In the genomic region with DNA sequence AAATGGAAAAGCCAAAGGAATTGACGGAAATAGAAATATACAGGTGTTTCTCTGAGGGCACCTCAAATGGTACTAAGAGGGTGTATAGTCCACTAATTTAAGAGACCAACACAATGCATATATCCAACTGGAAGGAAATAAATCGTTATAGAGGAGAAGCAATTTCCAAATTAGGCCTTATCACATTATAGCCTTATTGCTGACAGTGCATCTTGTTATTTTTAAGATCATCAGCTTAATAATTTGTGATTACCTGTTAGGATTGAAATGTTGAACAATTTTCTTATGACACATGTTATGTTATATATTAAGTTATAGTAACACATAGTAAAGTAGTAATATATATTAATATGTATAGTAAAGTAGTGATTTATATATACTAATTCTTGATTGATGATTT, we compare ENCODE assay signal across 3 cellular contexts.
TF ChIP-seq lines count a peak whose summit lies in the region.

No MANE protein-coding gene starts in this region.

TF ChIP-seq in A549, 52 proteins besides CTCF, POLR2A, EP300 and RAD21:
- no peak for TF ChIP-seq NR3C1 (IDR thresholded peaks at IDR 0.05)
- TF ChIP-seq CBX8 (IDR thresholded peaks at IDR 0.05) = no peak
- peak; percentile 62 for TF ChIP-seq MAFK (IDR thresholded peaks at IDR 0.05; ENCODE audit: partially characterized antibody)
- no peak for TF ChIP-seq FOXS1 (CRISPR knock-in tag; IDR thresholded peaks at IDR 0.05)
- TF ChIP-seq, protein P1, sequence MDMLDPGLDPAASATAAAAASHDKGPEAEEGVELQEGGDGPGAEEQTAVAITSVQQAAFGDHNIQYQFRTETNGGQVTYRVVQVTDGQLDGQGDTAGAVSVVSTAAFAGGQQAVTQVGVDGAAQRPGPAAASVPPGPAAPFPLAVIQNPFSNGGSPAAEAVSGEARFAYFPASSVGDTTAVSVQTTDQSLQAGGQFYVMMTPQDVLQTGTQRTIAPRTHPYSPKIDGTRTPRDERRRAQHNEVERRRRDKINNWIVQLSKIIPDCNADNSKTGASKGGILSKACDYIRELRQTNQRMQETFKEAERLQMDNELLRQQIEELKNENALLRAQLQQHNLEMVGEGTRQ (IDR thresholded peaks at IDR 0.05) = no peak

TF ChIP-seq in IMR-90, 13 proteins besides CTCF, POLR2A, EP300 and RAD21:
- TF ChIP-seq FOS (IDR thresholded peaks at IDR 0.05; ENCODE audit: low read depth, low read length) = no peak
- peak; percentile 86 for TF ChIP-seq MAFK (IDR thresholded peaks at IDR 0.05; ENCODE audit: low read depth, low read length)
- TF ChIP-seq MAZ (IDR thresholded peaks at IDR 0.05; ENCODE audit: borderline replicate concordance, low read depth, low read length) = no peak
- TF ChIP-seq BHLHE40 (IDR thresholded peaks at IDR 0.05; ENCODE audit: low read depth, low read length) = no peak
- TF ChIP-seq SMC3 (IDR thresholded peaks at IDR 0.05; ENCODE audit: low read depth, low read length) = no peak
- no peak for TF ChIP-seq CEBPB (IDR thresholded peaks at IDR 0.05; ENCODE audit: low read depth, low read length)
- no peak for TF ChIP-seq RCOR1 (IDR thresholded peaks at IDR 0.05; ENCODE audit: insufficient replicate concordance, low read length)
- no peak for TF ChIP-seq NFE2L2 (IDR thresholded peaks at IDR 0.05; ENCODE audit: low read depth, low read length)

TF ChIP-seq in K562, 482 proteins besides CTCF, POLR2A, EP300 and RAD21:
- TF ChIP-seq MAFG (tag; conservative IDR thresholded peaks at IDR 0.05) = 0 out of 2 replicates have a peak, but pooled peaks have one; percentile 8
- TF ChIP-seq ZNF766 (CRISPR knock-in tag; conservative IDR thresholded peaks at IDR 0.05) = no peak
- TF ChIP-seq, protein P2, sequence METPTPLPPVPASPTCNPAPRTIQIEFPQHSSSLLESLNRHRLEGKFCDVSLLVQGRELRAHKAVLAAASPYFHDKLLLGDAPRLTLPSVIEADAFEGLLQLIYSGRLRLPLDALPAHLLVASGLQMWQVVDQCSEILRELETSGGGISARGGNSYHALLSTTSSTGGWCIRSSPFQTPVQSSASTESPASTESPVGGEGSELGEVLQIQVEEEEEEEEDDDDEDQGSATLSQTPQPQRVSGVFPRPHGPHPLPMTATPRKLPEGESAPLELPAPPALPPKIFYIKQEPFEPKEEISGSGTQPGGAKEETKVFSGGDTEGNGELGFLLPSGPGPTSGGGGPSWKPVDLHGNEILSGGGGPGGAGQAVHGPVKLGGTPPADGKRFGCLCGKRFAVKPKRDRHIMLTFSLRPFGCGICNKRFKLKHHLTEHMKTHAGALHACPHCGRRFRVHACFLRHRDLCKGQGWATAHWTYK (CRISPR knock-in tag; IDR thresholded peaks at IDR 0.05) = no peak
- no peak for TF ChIP-seq CBX2 (IDR thresholded peaks at IDR 0.05; ENCODE audit: insufficient read depth, low read length, poor library complexity, severe bottlenecking)
- TF ChIP-seq ZNF316 (IDR thresholded peaks at IDR 0.05) = peak; percentile 30; the same call in 1 of the 2 replicates
TF ChIP-seq in K562: peak in this region for 2.
